In the genomic region with DNA sequence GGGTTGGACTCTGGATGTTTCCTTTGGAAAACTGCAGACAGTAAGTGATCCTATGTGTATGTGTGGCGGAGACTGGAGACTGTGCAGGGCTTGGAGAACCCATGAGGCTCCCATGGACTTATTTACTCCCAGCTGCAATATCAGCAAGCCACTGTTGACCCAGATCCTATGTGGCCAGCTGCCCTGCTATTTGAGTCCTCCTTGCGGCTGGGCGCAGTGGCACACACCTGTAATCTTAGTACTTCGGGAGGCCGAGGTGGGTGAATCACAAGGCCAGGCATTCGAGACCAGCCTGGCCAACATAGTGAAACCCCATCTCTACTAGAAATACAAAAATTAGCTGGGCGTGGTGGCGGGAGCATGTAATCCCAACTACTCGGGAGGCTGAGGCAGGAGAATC, we compare ENCODE assay signal across 8 cellular contexts.
"Had no signal": no experiment of that assay in that cellular context is flagged by ENCODE, and none has a peak within 500 bp of the region (broad histone marks: within the 10 kb centered on the region; RNA-seq: fewer than 3 reads in every experiment).

No MANE protein-coding gene starts in this region.

- ATAC-seq: GM23338, HCT116 had no signal

- DNase-seq: GM23248, GOT3, H7, H9, HCEC 1CT, HFFc6 had no signal
